Comparison of ENCODE assay signal across 27 cellular contexts in genomic region chr18:25923193-25923592, GRCh38.
"Had no signal": no experiment of that assay in that cellular context is flagged by ENCODE, and none has a peak within 500 bp of the region (broad histone marks: within the 10 kb centered on the region; RNA-seq: fewer than 3 reads in every experiment).

No MANE protein-coding gene starts in this region.

- H3K36me3 ChIP-seq: heart right ventricle, left ventricle myocardium inferior, neural progenitor cell, ovary, right atrium auricular region, right lobe of liver, stomach, thyroid gland, transverse colon, upper lobe of right lung had no signal

- H3K4me1 ChIP-seq: heart right ventricle, left ventricle myocardium inferior, neural progenitor cell, right atrium auricular region, right lobe of liver, testis, thyroid gland, transverse colon, upper lobe of right lung had no signal

- H3K4me3 ChIP-seq: heart right ventricle, hepatocyte, left ventricle myocardium inferior, lung, mucosa of descending colon, neural progenitor cell, ovary, right atrium auricular region, right lobe of liver, smooth muscle cell, stomach, testis, thyroid gland, transverse colon, upper lobe of right lung had no signal

- H3K27ac ChIP-seq: heart right ventricle, hepatocyte, left ventricle myocardium inferior, neural progenitor cell, ovary, right atrium auricular region, right lobe of liver, stomach, testis, thyroid gland, transverse colon, upper lobe of right lung had no signal

- H3K36me3 Mint-ChIP-seq: memory B cell; naive thymus-derived CD8-positive, alpha-beta T cell; neural progenitor cell; stimulated activated naive B cell treated with anti-CD40 and anti-IgM and Interleukin-4, amounts not matched to agents 10 μg/mL and 1 μg/mL and 100 μg/mL, for 72 hours had no signal

- H3K79me2 ChIP-seq: hepatocyte had no signal

- H3K4me1 Mint-ChIP-seq: nephron progenitor cell; neural progenitor cell; stimulated activated naive B cell treated with anti-CD40 and anti-IgM and Interleukin-4, amounts not matched to agents 10 μg/mL and 1 μg/mL and 100 μg/mL, for 72 hours had no signal

- H3K9ac ChIP-seq: neural progenitor cell had no signal

- H3K27ac Mint-ChIP-seq: memory B cell; naive thymus-derived CD8-positive, alpha-beta T cell; nephron progenitor cell; neural progenitor cell; progenitor cell of endocrine pancreas; stimulated activated naive B cell treated with anti-CD40 and anti-IgM and Interleukin-4, amounts not matched to agents 10 μg/mL and 1 μg/mL and 100 μg/mL, for 72 hours had no signal

- H3K4me2 ChIP-seq: hepatocyte, neural progenitor cell, smooth muscle cell had no signal

- H2AFZ ChIP-seq: hepatocyte, neural progenitor cell had no signal

- H3K9me3 ChIP-seq: heart right ventricle, left ventricle myocardium inferior, mucosa of descending colon, ovary, right atrium auricular region, right lobe of liver, stomach, testis, thyroid gland, transverse colon, upper lobe of right lung had no signal

- H3K9me3 Mint-ChIP-seq: memory B cell; naive thymus-derived CD8-positive, alpha-beta T cell; nephron progenitor cell; neural progenitor cell had no signal

- H3K27me3 ChIP-seq: hepatocyte, neural progenitor cell, ovary, right atrium auricular region, right lobe of liver, stomach, testis, thyroid gland, transverse colon, upper lobe of right lung had no signal

- H3K4me3 Mint-ChIP-seq: memory B cell; naive thymus-derived CD8-positive, alpha-beta T cell; nephron progenitor cell; neural progenitor cell; stimulated activated naive B cell treated with anti-CD40 and anti-IgM and Interleukin-4, amounts not matched to agents 10 μg/mL and 1 μg/mL and 100 μg/mL, for 72 hours had no signal

- FAIRE-seq: urothelium cell line had no signal

- DNase-seq: heart right ventricle; islet precursor cell; left ventricle myocardium inferior; midbrain; mucosa of descending colon; naive thymus-derived CD8-positive, alpha-beta T cell; nephron progenitor cell; ovary; right lobe of liver; stimulated activated CD4-positive, alpha-beta T cell treated with anti-CD3 and anti-CD28 coated beads, Interleukin-15, amount 100 ng/mL, for 24 hours; stimulated activated CD4-positive, alpha-beta T cell treated with anti-CD3 and anti-CD28 coated beads, Interleukin-2, amount 100 ng/mL, for 24 hours; stimulated activated CD4-positive, alpha-beta T cell treated with anti-CD3 and anti-CD28 coated beads, Interleukin-4, amount 100 ng/mL, for 1 hour; stimulated activated naive B cell treated with anti-CD40 and anti-IgM and Interleukin-4, amounts not matched to agents 10 μg/mL and 1 μg/mL and 100 μg/mL, for 72 hours; stimulated activated naive CD8-positive, alpha-beta T cell treated with anti-CD3 and anti-CD28 coated beads, Interleukin-15, Interleukin-2, amounts not matched to agents 100 U/mL and 50 U/mL, for 24 hours; stomach; testis; thyroid gland; transverse colon; upper lobe of right lung had no signal
